Comparison of ENCODE assay signal across 8 cellular contexts in the genomic region with DNA sequence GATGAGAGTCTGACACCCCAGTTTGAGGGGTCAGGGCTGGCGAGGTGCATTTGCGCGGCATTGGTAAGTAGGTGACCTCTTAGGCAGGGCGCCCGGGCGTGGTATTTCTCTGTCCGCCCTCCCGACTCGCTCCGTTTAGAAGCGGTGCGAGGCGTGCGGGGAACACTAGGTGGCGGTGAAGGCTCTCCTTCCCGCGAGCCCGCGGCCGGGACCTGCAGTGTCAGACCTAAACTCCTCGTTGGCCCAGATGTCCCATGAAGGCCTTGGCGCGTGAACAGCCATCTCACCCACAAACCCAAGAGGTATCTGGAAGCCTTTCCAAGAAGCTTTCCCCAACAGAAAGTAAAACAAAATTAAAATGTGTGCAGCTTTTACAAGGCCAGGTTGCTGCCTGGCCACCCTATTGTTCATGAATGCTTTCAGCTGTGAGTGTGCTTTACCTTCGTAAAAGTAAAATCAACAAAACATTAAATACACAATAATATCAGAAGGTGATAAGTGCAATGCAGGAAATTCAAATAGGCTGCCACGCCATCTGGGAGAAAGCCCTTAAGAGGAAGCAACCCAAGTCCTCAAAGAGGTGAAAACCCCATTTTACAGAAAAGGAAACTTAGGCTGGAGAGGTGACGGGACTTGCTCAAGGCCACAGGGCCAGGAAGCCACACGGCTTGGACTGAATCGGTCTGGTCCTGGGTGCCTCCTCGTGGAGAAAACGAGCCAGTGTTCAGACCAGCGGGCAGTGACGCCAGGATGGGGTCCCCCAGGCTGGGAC.
DNase-seq lines count a peak whose midpoint lies in the region; ATAC-seq and TF ChIP-seq lines count a peak whose summit lies in the region.

No MANE protein-coding gene starts in this region.

- peak overlapping the region; percentile 30 for H3K4me3 Mint-ChIP-seq in osteocyte (ENCODE audit: unreplicated experiment)

- H4K20me1 ChIP-seq in Karpas-422 (ENCODE audit: insufficient read depth, low read depth, low read length) = 0 out of 2 replicates have a peak, but pooled peaks cover 4% of the 10 kb centered on the region

- no peak for TF ChIP-seq POLR2A in testis (IDR thresholded peaks at IDR 0.05)

- TF ChIP-seq CTCF in foreskin keratinocyte (conservative IDR thresholded peaks at IDR 0.05) (peak; percentile 95), osteocyte (IDR thresholded peaks at IDR 0.05) (peak; percentile 94), testis (IDR thresholded peaks at IDR 0.05) (peak; percentile 43 to 89 (median 68))

- peaks cover 5% of the 10 kb centered on the region for H3K4me1 Mint-ChIP-seq in osteocyte (ENCODE audit: unreplicated experiment)

- peak overlapping the region; percentile 11; the same call in 1 of the 2 replicates for H3K9ac ChIP-seq in Karpas-422 (ENCODE audit: low read length)

- H3K27me3 Mint-ChIP-seq in osteocyte (ENCODE audit: unreplicated experiment) = peaks cover 19% of the 10 kb centered on the region

- no peaks in the 10 kb centered on the region for H3K9me3 Mint-ChIP-seq in osteocyte (ENCODE audit: unreplicated experiment)

- H3K9me3 ChIP-seq in Karpas-422 (ENCODE audit: low read length) = no peaks in the 10 kb centered on the region
- no peaks in the 10 kb centered on the region for H3K9me3 ChIP-seq in testis

- H3K4me1 ChIP-seq in Karpas-422 (ENCODE audit: low read length) (peaks cover 3% of the 10 kb centered on the region; the same call in 1 of the 2 replicates), foreskin keratinocyte (peaks cover 3% of the 10 kb centered on the region), testis (peaks cover 7% of the 10 kb centered on the region)

- intact Hi-C loops in testis (cut with DNase I; ENCODE audit: low total_unique reads) = no loop called here

- 9 to 15% methylated on average over 22 to 32 of the region's 32 CpGs for WGBS in testis, 2 donors

- H3K27ac Mint-ChIP-seq in osteocyte (ENCODE audit: unreplicated experiment) = no peak overlapping the region

- no peaks in the 10 kb centered on the region for H3K79me2 ChIP-seq in Karpas-422 (ENCODE audit: low read length)

- ATAC-seq in GM21717 (IDR thresholded peaks at IDR 0.05; ENCODE audit: unreplicated experiment) (peak; percentile 63), foreskin keratinocyte (peak; percentile 84)

- H3K36me3 ChIP-seq in Karpas-422 (ENCODE audit: insufficient read depth, low read length) (no peaks in the 10 kb centered on the region), testis (ENCODE audit: low read depth, missing control alignments) (no peaks in the 10 kb centered on the region)

- no peaks in the 10 kb centered on the region for H3K9me2 ChIP-seq in Karpas-422 (replicated peaks; ENCODE audit: insufficient read depth, low read length)

- no peaks in the 10 kb centered on the region for H3K27me3 ChIP-seq in Karpas-422 (ENCODE audit: low read length)
- peaks cover 19% of the 10 kb centered on the region for H3K27me3 ChIP-seq in foreskin keratinocyte
- no peaks in the 10 kb centered on the region for H3K27me3 ChIP-seq in testis

- DNase-seq in DMS53 (lab: John Stamatoyannopoulos, UW) (peak; percentile 88), Karpas-422 (peak; percentile 89), SHP77 treated with DMSO at 0.1 percent for 48 hours (lab: John Stamatoyannopoulos, UW) (peak; percentile 26), foreskin keratinocyte (peak in 1 of 2 donors; percentile 42), osteocyte (ENCODE audit: extremely low spot score, unreplicated experiment) (peak; percentile 91), testis (peak; percentile 83)
- peak; percentile 87 for DNase-seq in activated effector memory CD4-positive, alpha-beta T cell treated with anti-CD3 and anti-CD28 coated beads, Interleukin-2, amount 50 U/mL, for 16 hours

- H3K4me3 ChIP-seq in Karpas-422 (ENCODE audit: low read length) (no peak overlapping the region), testis (peak overlapping the region in 1 of 2 donors; percentile 36)

- no peak overlapping the region for H3K4me2 ChIP-seq in Karpas-422 (ENCODE audit: low read depth, low read length, poor library complexity, severe bottlenecking)

- no peaks in the 10 kb centered on the region for H3K36me3 Mint-ChIP-seq in osteocyte (ENCODE audit: unreplicated experiment)

- H2AFZ ChIP-seq in Karpas-422 (ENCODE audit: low read length) = no peak overlapping the region

- no peak overlapping the region for H3K27ac ChIP-seq in Karpas-422 (ENCODE audit: low read length)
- H3K27ac ChIP-seq in foreskin keratinocyte = no peak overlapping the region
- no peak overlapping the region for H3K27ac ChIP-seq in testis
